25 cellular contexts compared by ENCODE assay signal in genomic region chr6:124036384-124036783, GRCh38.
"Had no signal": no experiment of that assay in that cellular context is flagged by ENCODE, and none has a peak within 500 bp of the region (broad histone marks: within the 10 kb centered on the region; RNA-seq: fewer than 3 reads in every experiment).

No MANE protein-coding gene starts in this region.

- DNase-seq: hypothalamus; islet precursor cell; left ventricle myocardium inferior; mesendoderm; naive B cell; natural killer cell; nephron progenitor cell; occipital lobe; ovary; retina; right cardiac atrium; sigmoid colon; small intestine; spleen; stimulated activated CD4-positive, alpha-beta T cell treated with anti-CD3 and anti-CD28 coated beads, Interleukin-4, amount 100 ng/mL, for 24 hours; stimulated activated naive CD4-positive, alpha-beta T cell; stimulated activated naive CD8-positive, alpha-beta T cell treated with anti-CD3 and anti-CD28 coated beads, Interleukin-15, amount 100 ng/mL, for 72 hours; substantia nigra; upper lobe of left lung had no signal

- H3K27me3 ChIP-seq: neural progenitor cell, neutrophil, ovary, sigmoid colon, spleen, tibial nerve, upper lobe of left lung, vagina had no signal

- ATAC-seq: natural killer cell; right cardiac atrium; stimulated activated effector memory CD8-positive, alpha-beta T cell treated with anti-CD3 and anti-CD28 coated beads, Interleukin-12 subunit alpha, Interleukin-12 subunit beta, amount 100 ng/mL, for 72 hours; stimulated activated naive CD8-positive, alpha-beta T cell treated with anti-CD3 and anti-CD28 coated beads, Interleukin-15, amount 100 ng/mL, for 72 hours had no signal

- H3K4me1 ChIP-seq: sigmoid colon, spleen, tibial nerve, upper lobe of left lung, vagina had no signal

- H3K4me3 ChIP-seq: left ventricle myocardium inferior, lung, neural progenitor cell, ovary, sigmoid colon, spleen, tibial nerve, upper lobe of left lung, vagina had no signal

- FAIRE-seq: small intestine had no signal

- H3K27ac ChIP-seq: left ventricle myocardium inferior, neural progenitor cell, neutrophil, ovary, sigmoid colon, spleen, tibial nerve, upper lobe of left lung, vagina had no signal

- H3K36me3 ChIP-seq: left ventricle myocardium inferior, neural progenitor cell, neutrophil, ovary, sigmoid colon, spleen, tibial nerve, upper lobe of left lung, vagina had no signal

- H3K9ac ChIP-seq: neural progenitor cell had no signal

- H3K4me2 ChIP-seq: neural progenitor cell had no signal

- H2AFZ ChIP-seq: neural progenitor cell had no signal

- H3K9me3 ChIP-seq: left ventricle myocardium inferior, neutrophil, ovary, sigmoid colon, spleen, tibial nerve, upper lobe of left lung, vagina had no signal
